In the genomic region with DNA sequence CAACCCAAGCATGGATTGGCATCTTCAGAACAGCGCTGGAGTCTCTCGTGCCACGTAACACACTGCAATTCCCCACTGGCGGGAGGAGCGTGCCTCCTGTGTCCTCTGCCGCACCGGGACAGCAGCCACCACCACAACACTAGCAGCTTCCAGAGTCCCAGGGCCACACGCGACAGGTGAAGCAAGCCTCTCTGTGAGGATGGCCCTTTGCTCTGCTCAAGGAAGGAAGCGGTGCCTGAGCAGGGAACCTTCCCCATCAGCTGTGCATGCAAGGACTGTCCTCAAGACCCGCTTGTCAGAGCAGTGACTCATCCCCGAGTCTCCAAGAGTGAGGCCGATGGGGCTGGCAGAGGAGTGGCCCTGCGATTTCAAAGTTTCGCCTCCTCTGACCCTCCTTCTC, we compare ENCODE assay signal across 1 cellular context.
A peak's percentile ranks its signal among the peaks of the same experiment; 100 is the strongest.
TF ChIP-seq lines count a peak whose summit lies in the region.

No MANE protein-coding gene starts in this region.

TF ChIP-seq in HepG2, 621 proteins besides CTCF, POLR2A, EP300 and RAD21 (continued from another document):
- TF ChIP-seq ZNF567 (CRISPR knock-in tag; IDR thresholded peaks at IDR 0.05; ENCODE audit: borderline replicate concordance) (no peak), ZNF292 (CRISPR knock-in tag; IDR thresholded peaks at IDR 0.05; ENCODE audit: borderline replicate concordance, low read depth) (peak; percentile 58; the same call in 1 of the 2 replicates), ZNF660 (CRISPR knock-in tag; IDR thresholded peaks at IDR 0.05; ENCODE audit: borderline replicate concordance, low read depth) (no peak), GATAD2A (CRISPR knock-in tag; IDR thresholded peaks at IDR 0.05) (no peak), NRL (CRISPR knock-in tag; IDR thresholded peaks at IDR 0.05; ENCODE audit: borderline replicate concordance) (0 out of 2 replicates have a peak, but pooled peaks have one; percentile 23), POLR2G (IDR thresholded peaks at IDR 0.05; ENCODE audit: low read depth, low read length) (no peak), ZNF556 (CRISPR knock-in tag; IDR thresholded peaks at IDR 0.05; ENCODE audit: borderline replicate concordance) (0 out of 2 replicates have a peak, but pooled peaks have one; percentile 3)
- TF ChIP-seq, protein P1, sequence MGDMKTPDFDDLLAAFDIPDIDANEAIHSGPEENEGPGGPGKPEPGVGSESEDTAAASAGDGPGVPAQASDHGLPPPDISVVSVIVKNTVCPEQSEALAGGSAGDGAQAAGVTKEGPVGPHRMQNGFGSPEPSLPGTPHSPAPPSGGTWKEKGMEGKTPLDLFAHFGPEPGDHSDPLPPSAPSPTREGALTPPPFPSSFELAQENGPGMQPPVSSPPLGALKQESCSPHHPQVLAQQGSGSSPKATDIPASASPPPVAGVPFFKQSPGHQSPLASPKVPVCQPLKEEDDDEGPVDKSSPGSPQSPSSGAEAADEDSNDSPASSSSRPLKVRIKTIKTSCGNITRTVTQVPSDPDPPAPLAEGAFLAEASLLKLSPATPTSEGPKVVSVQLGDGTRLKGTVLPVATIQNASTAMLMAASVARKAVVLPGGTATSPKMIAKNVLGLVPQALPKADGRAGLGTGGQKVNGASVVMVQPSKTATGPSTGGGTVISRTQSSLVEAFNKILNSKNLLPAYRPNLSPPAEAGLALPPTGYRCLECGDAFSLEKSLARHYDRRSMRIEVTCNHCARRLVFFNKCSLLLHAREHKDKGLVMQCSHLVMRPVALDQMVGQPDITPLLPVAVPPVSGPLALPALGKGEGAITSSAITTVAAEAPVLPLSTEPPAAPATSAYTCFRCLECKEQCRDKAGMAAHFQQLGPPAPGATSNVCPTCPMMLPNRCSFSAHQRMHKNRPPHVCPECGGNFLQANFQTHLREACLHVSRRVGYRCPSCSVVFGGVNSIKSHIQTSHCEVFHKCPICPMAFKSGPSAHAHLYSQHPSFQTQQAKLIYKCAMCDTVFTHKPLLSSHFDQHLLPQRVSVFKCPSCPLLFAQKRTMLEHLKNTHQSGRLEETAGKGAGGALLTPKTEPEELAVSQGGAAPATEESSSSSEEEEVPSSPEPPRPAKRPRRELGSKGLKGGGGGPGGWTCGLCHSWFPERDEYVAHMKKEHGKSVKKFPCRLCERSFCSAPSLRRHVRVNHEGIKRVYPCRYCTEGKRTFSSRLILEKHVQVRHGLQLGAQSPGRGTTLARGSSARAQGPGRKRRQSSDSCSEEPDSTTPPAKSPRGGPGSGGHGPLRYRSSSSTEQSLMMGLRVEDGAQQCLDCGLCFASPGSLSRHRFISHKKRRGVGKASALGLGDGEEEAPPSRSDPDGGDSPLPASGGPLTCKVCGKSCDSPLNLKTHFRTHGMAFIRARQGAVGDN (CRISPR knock-in tag; IDR thresholded peaks at IDR 0.05): peak; percentile 32
